ENCODE assay signal across 1 cellular context in the genomic region with DNA sequence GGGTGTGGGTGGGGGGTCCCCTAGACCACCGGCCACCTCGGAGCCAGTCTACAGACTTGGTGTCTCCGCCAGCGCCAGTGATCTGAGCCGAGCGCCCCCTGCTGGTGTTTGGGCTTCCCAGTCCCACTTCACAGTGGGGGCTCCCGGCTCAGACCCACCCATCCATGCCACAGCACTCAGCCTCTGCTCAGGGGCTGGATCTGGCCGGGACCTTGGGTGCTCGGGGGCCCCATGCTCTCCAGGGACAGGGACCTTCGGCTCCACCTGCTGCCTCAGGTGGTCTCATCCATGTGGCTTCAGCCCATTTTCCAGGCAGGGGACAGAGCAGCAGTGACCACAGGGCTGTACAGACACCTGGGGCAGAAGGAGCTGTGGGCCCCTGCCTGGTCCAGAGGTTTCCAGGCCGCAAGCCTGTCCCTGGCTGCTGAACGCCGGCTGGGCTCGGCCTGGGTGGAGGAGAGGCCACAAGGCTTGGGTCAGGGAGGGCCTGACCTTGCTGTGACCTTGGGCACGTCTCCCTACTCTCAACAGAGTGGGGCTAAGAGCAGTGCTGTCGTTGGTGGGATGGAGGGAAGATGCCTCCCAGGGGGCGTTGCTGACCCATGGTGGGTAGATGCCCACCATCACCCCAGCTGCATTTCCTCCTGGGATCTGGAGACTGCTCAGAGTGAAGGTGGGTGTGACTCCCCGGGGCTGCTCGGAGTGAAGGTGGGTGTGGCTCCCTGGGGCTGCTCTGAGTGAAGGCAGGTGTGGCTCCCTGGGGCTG.
TF ChIP-seq lines count a peak whose summit lies in the region.

No MANE protein-coding gene starts in this region.

TF ChIP-seq in K562, 482 proteins besides CTCF, POLR2A, EP300 and RAD21 (continued from another document):
- no peak for TF ChIP-seq ATF3 (IDR thresholded peaks at IDR 0.05)
- no peak for TF ChIP-seq ATF3 (CRISPR knock-in tag; conservative IDR thresholded peaks at IDR 0.05)
- no peak for TF ChIP-seq ARNT (IDR thresholded peaks at IDR 0.05)
- no peak for TF ChIP-seq TCFL5 (CRISPR knock-in tag; conservative IDR thresholded peaks at IDR 0.05)
- no peak for TF ChIP-seq MNT (conservative IDR thresholded peaks at IDR 0.05)
- TF ChIP-seq, protein P1, sequence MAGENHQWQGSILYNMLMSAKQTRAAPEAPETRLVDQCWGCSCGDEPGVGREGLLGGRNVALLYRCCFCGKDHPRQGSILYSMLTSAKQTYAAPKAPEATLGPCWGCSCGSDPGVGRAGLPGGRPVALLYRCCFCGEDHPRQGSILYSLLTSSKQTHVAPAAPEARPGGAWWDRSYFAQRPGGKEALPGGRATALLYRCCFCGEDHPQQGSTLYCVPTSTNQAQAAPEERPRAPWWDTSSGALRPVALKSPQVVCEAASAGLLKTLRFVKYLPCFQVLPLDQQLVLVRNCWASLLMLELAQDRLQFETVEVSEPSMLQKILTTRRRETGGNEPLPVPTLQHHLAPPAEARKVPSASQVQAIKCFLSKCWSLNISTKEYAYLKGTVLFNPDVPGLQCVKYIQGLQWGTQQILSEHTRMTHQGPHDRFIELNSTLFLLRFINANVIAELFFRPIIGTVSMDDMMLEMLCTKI (IDR thresholded peaks at IDR 0.05; ENCODE audit: partially characterized antibody): no peak
- 0 out of 2 replicates have a peak, but pooled peaks have one; percentile 25 for TF ChIP-seq ZBTB7A (IDR thresholded peaks at IDR 0.05; ENCODE audit: borderline replicate concordance, control insufficient read depth, low read depth, low read length)
- no peak for TF ChIP-seq CHCHD3 (CRISPR knock-in tag; IDR thresholded peaks at IDR 0.05)
